ENCODE assay signal across 8 cellular contexts in the genomic region with DNA sequence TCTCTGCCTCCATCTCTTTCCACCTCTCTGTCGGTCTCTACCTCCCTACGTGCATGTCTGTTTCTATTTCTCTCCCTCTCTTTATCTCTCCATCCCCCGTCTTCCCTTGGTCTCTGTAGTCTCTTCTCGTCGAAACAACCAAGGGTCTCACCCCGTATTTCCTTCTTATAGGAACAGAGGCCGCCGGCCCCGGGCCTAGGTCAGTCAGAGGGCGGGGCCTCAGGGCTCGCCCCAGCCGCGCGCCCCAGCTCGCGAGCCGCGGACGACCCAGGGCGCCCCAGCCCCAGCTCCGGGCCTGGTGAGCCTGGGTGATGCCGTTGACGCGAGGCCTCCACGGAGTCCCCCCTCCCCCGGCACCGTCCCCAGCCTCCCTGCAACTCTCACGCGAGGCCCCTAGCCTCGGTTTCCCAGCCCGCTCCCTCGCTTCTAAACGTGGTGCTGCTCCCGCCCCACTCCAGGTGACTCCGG. TPM values are rescaled to one million over a fixed set of nuclear protein-coding genes. Genes with fewer than 3 reads are reported as not detected.
DNase-seq lines count a peak whose midpoint lies in the region; ATAC-seq and TF ChIP-seq lines count a peak whose summit lies in the region.

No MANE protein-coding gene starts in this region.

- no peak overlapping the region for H3K27ac ChIP-seq in SU-DHL-6 (ENCODE audit: low read depth, low read length)
- peak overlapping the region; percentile 65 for H3K27ac ChIP-seq in neutrophil

- TF ChIP-seq CTCF in SU-DHL-6 (IDR thresholded peaks at IDR 0.05; ENCODE audit: insufficient read depth, low read length, poor library complexity, severe bottlenecking) (no peak), neutrophil (IDR thresholded peaks at IDR 0.05) (no peak)

- peaks cover 5 to 10% of the 10 kb centered on the region in 2 experiments for H3K4me1 ChIP-seq in neutrophil (ENCODE audit: control insufficient read depth in 1 of 2, insufficient read depth in 1 of 2, low read depth in 1 of 2, low read length in 1 of 2)

- no peaks in the 10 kb centered on the region for H3K36me3 ChIP-seq in SU-DHL-6 (ENCODE audit: low read length)
- no peaks in the 10 kb centered on the region for H3K36me3 ChIP-seq in neutrophil

- H3K9me2 ChIP-seq in SU-DHL-6 (replicated peaks; ENCODE audit: insufficient read depth, low read length) = no peaks in the 10 kb centered on the region

- H4K20me1 ChIP-seq in SU-DHL-6 (ENCODE audit: low read depth, low read length) = no peaks in the 10 kb centered on the region

- ATAC-seq in HG02763 (IDR thresholded peaks at IDR 0.05; ENCODE audit: unreplicated experiment) (peak; percentile 32), esophagus mucosa (peak; percentile 45)

- DNase-seq in activated T-cell treated with anti-CD3 and anti-CD28 coated beads, Interleukin-2, amount 50 U/mL, for 24 hours = no peak
- DNase-seq in activated T-cell treated with anti-CD3 and anti-CD28 coated beads for 4 hours (no peak), OCI-M2 (lab: John Stamatoyannopoulos, UW; ENCODE audit: unreplicated experiment) (no peak), NCI-H446 treated with DMSO at 0.1 percent for 48 hours (lab: John Stamatoyannopoulos, UW) (no peak)

- H3K27ac Mint-ChIP-seq in activated T-cell treated with anti-CD3 and anti-CD28 coated beads, Interleukin-2, amount 50 U/mL, for 24 hours = peak overlapping the region; percentile 69

- peak overlapping the region; percentile 74 for H2AFZ ChIP-seq in SU-DHL-6 (ENCODE audit: low read depth, low read length, severe bottlenecking)

- no peaks in the 10 kb centered on the region for H3F3A ChIP-seq in SU-DHL-6 (ENCODE audit: insufficient read depth)

- H3K4me1 Mint-ChIP-seq in activated T-cell treated with anti-CD3 and anti-CD28 coated beads, Interleukin-2, amount 50 U/mL, for 24 hours (ENCODE audit: low read depth) = peaks cover 19% of the 10 kb centered on the region

- H3K27me3 ChIP-seq in SU-DHL-6 (ENCODE audit: low read length) = no peaks in the 10 kb centered on the region
- H3K27me3 ChIP-seq in neutrophil = no peaks in the 10 kb centered on the region

- peak overlapping the region; percentile 62 for H3K4me2 ChIP-seq in SU-DHL-6 (ENCODE audit: low read depth, low read length, poor library complexity, severe bottlenecking)

- H3K9me3 Mint-ChIP-seq in activated T-cell treated with anti-CD3 and anti-CD28 coated beads, Interleukin-2, amount 50 U/mL, for 24 hours = no peaks in the 10 kb centered on the region

- no peaks in the 10 kb centered on the region for H3K79me2 ChIP-seq in SU-DHL-6 (ENCODE audit: insufficient read depth, low read length)

- peaks cover 21% of the 10 kb centered on the region for H3K27me3 Mint-ChIP-seq in activated T-cell treated with anti-CD3 and anti-CD28 coated beads, Interleukin-2, amount 50 U/mL, for 24 hours

- H3K4me3 ChIP-seq in SU-DHL-6 (ENCODE audit: insufficient read depth, low read length, poor library complexity, severe bottlenecking) (peak overlapping the region; percentile 34), neutrophil (ENCODE audit: low read depth in 1 of 2, low read length in 1 of 2) (peak overlapping the region; percentile 61 to 79)

- peak overlapping the region; percentile 41; the same call in 1 of the 2 replicates for H3K9ac ChIP-seq in SU-DHL-6 (ENCODE audit: low read length)

- H3K36me3 Mint-ChIP-seq in activated T-cell treated with anti-CD3 and anti-CD28 coated beads, Interleukin-2, amount 50 U/mL, for 24 hours (ENCODE audit: low read depth) = peaks cover 24% of the 10 kb centered on the region

- peak overlapping the region; percentile 74 for H3K4me3 Mint-ChIP-seq in activated T-cell treated with anti-CD3 and anti-CD28 coated beads, Interleukin-2, amount 50 U/mL, for 24 hours

- H3K9me3 ChIP-seq in SU-DHL-6 (ENCODE audit: insufficient read depth, low read length) (no peaks in the 10 kb centered on the region), neutrophil (no peaks in the 10 kb centered on the region)

RNA-seq across cellular contexts. Expression of a gene that starts 6.6 kb away (rescaled TPM):
- total RNA-seq in esophagus mucosa = 33.9 TPM

RNA-seq across cellular contexts. Expression of a gene that starts 6.8 kb away (rescaled TPM):
- 53.5 TPM for total RNA-seq in esophagus mucosa

RNA-seq across cellular contexts. Expression of a gene that starts 20.5 kb away (rescaled TPM):
- total RNA-seq in esophagus mucosa = 17.4 TPM

RNA-seq across cellular contexts. Expression of a gene that starts 27.9 kb away (rescaled TPM):
- total RNA-seq in esophagus mucosa = 4.4 TPM

RNA-seq across cellular contexts. Expression of a gene that starts 55.6 kb away (rescaled TPM):
- total RNA-seq in esophagus mucosa = 0.36 TPM
